30 cellular contexts compared by ENCODE assay signal in the genomic region with DNA sequence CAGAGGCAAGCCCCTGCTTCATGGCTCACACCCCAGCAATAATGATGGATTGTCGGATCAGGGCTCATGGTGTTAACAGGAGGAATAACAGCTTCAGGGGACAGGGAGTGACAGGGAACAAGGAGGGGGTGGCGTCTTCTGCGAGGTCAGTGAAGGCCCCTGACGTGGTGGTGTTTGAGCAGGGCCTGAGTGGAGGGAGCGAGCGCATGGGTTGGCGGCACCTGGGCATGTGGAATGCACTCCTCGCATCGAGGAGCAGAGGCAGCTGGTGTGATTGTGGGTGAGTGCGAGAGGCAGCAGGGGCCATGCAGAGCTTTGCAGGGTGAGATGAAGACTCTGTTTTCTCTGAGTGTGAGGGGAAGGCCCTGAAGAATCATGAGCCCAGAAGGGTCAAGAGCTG. TPM values are rescaled to one million over a fixed set of nuclear protein-coding genes. Genes with fewer than 3 reads are reported as not detected.
A peak's percentile ranks its signal among the peaks of the same experiment; 100 is the strongest.
DNase-seq lines count a peak whose midpoint lies in the region; ATAC-seq and TF ChIP-seq lines count a peak whose summit lies in the region.
"Had no signal": no experiment of that assay in that cellular context is flagged by ENCODE, and none has a peak within 500 bp of the region (broad histone marks: within the 10 kb centered on the region; RNA-seq: fewer than 3 reads in every experiment).

No MANE protein-coding gene starts in this region.

- no peak for DNase-seq in activated naive CD4-positive, alpha-beta T cell treated with anti-CD3 and anti-CD28 coated beads, Interleukin-2, amount 10 ng/mL, durations not matched to agents 7 days and 5 days
- no peak for DNase-seq in activated naive CD4-positive, alpha-beta T cell treated with anti-CD3 and anti-CD28 coated beads, Interleukin-2, amount 50 U/mL, for 16 hours
- DNase-seq in T-cell (no peak), endothelial cell (ENCODE audit: low spot score) (no peak), neuronal stem cell (ENCODE audit: low spot score) (no peak), endodermal cell (no peak), posterior vena cava (ENCODE audit: low spot score) (no peak)
- DNase-seq: ACHN; activated CD4-positive, alpha-beta T cell treated with anti-CD3 and anti-CD28 coated beads for 4 hours; amniotic stem cell; DMS79; effector CD4-positive, alpha-beta T cell; erythroblast; GDM1; left ventricle myocardium superior; NCI-H1436; NCI-H446; NCI-H82; SJCRH30; stimulated activated CD4-positive, alpha-beta T cell treated with anti-CD3 and anti-CD28 coated beads, Interleukin-12 subunit alpha, Interleukin-12 subunit beta, amount 100 ng/mL, for 4 hours; stimulated activated CD4-positive, alpha-beta T cell treated with anti-CD3 and anti-CD28 coated beads, Interleukin-4, amount 100 ng/mL, for 1 hour had no signal

- H3K18ac ChIP-seq in neuronal stem cell (ENCODE audit: low read length) = no peak overlapping the region

- intact Hi-C loops in posterior vena cava (cut with DNase I) = no loop called here

- no peak overlapping the region for H2AFZ ChIP-seq in neuronal stem cell (ENCODE audit: low read length)
- H2AFZ ChIP-seq: neural progenitor cell had no signal

- peak overlapping the region in 1 of 2 donors; percentile 20 for H3K4me3 ChIP-seq in neuronal stem cell (ENCODE audit: low read length in 2 of 2)
- no peak overlapping the region for H3K4me3 ChIP-seq in endodermal cell (ENCODE audit: low read length)
- H3K4me3 ChIP-seq: neural progenitor cell, prostate gland, SJCRH30, suprapubic skin had no signal

- peak overlapping the region; percentile 7 for H3K14ac ChIP-seq in neuronal stem cell (ENCODE audit: low read length)

- WGBS in neuronal stem cell (ENCODE audit: extremely low coverage in 2 of 2, insufficient read length in 2 of 2, insufficient replicate concordance in 1 of 2), 2 donors = no CpG with 5 or more reads among the region's 10 CpGs
- WGBS in endodermal cell (ENCODE audit: insufficient coverage in 1 of 2, insufficient read length in 1 of 2), 2 experiments = 94 to 100% methylated on average over 5 to 10 of the region's 10 CpGs

- peaks cover 2 to 3% of the 10 kb centered on the region in 2 donors for H3K9me3 ChIP-seq in neuronal stem cell (replicated peaks in 1 of 2; ENCODE audit: control insufficient read depth in 2 of 2, insufficient read depth in 1 of 2, low read depth in 1 of 2, low read length in 2 of 2)
- H3K9me3 ChIP-seq in endodermal cell (ENCODE audit: control insufficient read depth, low read length) = peaks cover under 1% of the 10 kb centered on the region
- H3K9me3 ChIP-seq: prostate gland, SJCRH30, suprapubic skin had no signal

- peak overlapping the region; percentile 66 for H3K27ac Mint-ChIP-seq in activated naive CD4-positive, alpha-beta T cell treated with anti-CD3 and anti-CD28 coated beads, Interleukin-2, amount 10 ng/mL, durations not matched to agents 7 days and 5 days
- peak overlapping the region; percentile 70 to 79 for H3K27ac Mint-ChIP-seq in T-cell
- H3K27ac Mint-ChIP-seq in endothelial cell (ENCODE audit: unreplicated experiment) = no peak overlapping the region
- H3K27ac Mint-ChIP-seq in endodermal cell = no peak overlapping the region
- H3K27ac Mint-ChIP-seq: neural progenitor cell had no signal

- no peaks in the 10 kb centered on the region for H3K4me1 Mint-ChIP-seq in activated naive CD4-positive, alpha-beta T cell treated with anti-CD3 and anti-CD28 coated beads, Interleukin-2, amount 10 ng/mL, durations not matched to agents 7 days and 5 days
- H3K4me1 Mint-ChIP-seq in T-cell (peaks cover 14 to 17% (median 16%) of the 10 kb centered on the region in 3 donors), endothelial cell (ENCODE audit: unreplicated experiment) (no peaks in the 10 kb centered on the region), endodermal cell (no peaks in the 10 kb centered on the region)
- H3K4me1 Mint-ChIP-seq: neural progenitor cell had no signal

- no peak for ATAC-seq in T-cell (replicated peaks in 1 of 4)
- ATAC-seq in GM21825 (IDR thresholded peaks at IDR 0.05; ENCODE audit: unreplicated experiment) = no peak
- ATAC-seq: HCT116, left ventricle myocardium superior, sciatic nerve had no signal

- H3K36me3 Mint-ChIP-seq in activated naive CD4-positive, alpha-beta T cell treated with anti-CD3 and anti-CD28 coated beads, Interleukin-2, amount 10 ng/mL, durations not matched to agents 7 days and 5 days = peaks cover 44% of the 10 kb centered on the region
- peaks cover 34% of the 10 kb centered on the region for H3K36me3 Mint-ChIP-seq in T-cell
- H3K36me3 Mint-ChIP-seq in endothelial cell (ENCODE audit: low read depth, unreplicated experiment) = peaks cover 19% of the 10 kb centered on the region
- peaks cover 54% of the 10 kb centered on the region for H3K36me3 Mint-ChIP-seq in endodermal cell (ENCODE audit: low read depth)

- no peak overlapping the region for H4K91ac ChIP-seq in neuronal stem cell (ENCODE audit: low read depth, low read length, poor library complexity)

- H3K4ac ChIP-seq in neuronal stem cell (ENCODE audit: low read length) = no peak overlapping the region

- H3K27ac ChIP-seq in neuronal stem cell (replicated peaks; ENCODE audit: low read length) = no peak overlapping the region
- no peak overlapping the region for H3K27ac ChIP-seq in endodermal cell (ENCODE audit: low read depth, low read length)
- H3K27ac ChIP-seq: neural progenitor cell, prostate gland, SJCRH30, suprapubic skin had no signal

- H4K8ac ChIP-seq in neuronal stem cell (ENCODE audit: low read depth, low read length) = peak overlapping the region; percentile 59

- CTCF ChIA-PET in activated naive CD4-positive, alpha-beta T cell treated with anti-CD3 and anti-CD28 coated beads, Interleukin-2, amount 10 ng/mL, durations not matched to agents 7 days and 5 days (lab: Charles Lee) = no interaction called here
- CTCF ChIA-PET in T-cell (lab: Charles Lee) = no interaction called here

- POLR2A ChIA-PET in T-cell (lab: Charles Lee) = no interaction called here

- H3K79me1 ChIP-seq in neuronal stem cell (ENCODE audit: low read depth, low read length) = no peaks in the 10 kb centered on the region

- H2BK120ac ChIP-seq in neuronal stem cell (ENCODE audit: low read depth, low read length) = no peak overlapping the region

- H3K9ac ChIP-seq in neuronal stem cell (ENCODE audit: low read depth, low read length, poor library complexity) = peak overlapping the region; percentile 15
- H3K9ac ChIP-seq in endodermal cell (ENCODE audit: extremely low read depth, low read length, poor library complexity, severe bottlenecking) = no peak overlapping the region
- H3K9ac ChIP-seq: neural progenitor cell had no signal

- H3K4me1 ChIP-seq in neuronal stem cell (ENCODE audit: control insufficient read depth in 2 of 2, insufficient read depth in 1 of 2, low read depth in 1 of 2, low read length in 2 of 2) = peaks cover 0 to 2% of the 10 kb centered on the region in 2 donors
- H3K4me1 ChIP-seq in endodermal cell (ENCODE audit: control insufficient read depth, insufficient read depth, low read length) = no peaks in the 10 kb centered on the region
- H3K4me1 ChIP-seq: neural progenitor cell, prostate gland, SJCRH30, suprapubic skin had no signal

- H3K36me3 ChIP-seq in neuronal stem cell (replicated peaks in 1 of 2; ENCODE audit: control insufficient read depth in 2 of 2, insufficient read depth in 2 of 2, low read length in 2 of 2) = peaks cover 32 to 87% of the 10 kb centered on the region in 2 donors
- peaks cover 50% of the 10 kb centered on the region for H3K36me3 ChIP-seq in endodermal cell (ENCODE audit: control insufficient read depth, insufficient read depth, low read length)
- H3K36me3 ChIP-seq: SJCRH30 had no signal

- H3K9me3 Mint-ChIP-seq in activated naive CD4-positive, alpha-beta T cell treated with anti-CD3 and anti-CD28 coated beads, Interleukin-2, amount 10 ng/mL, durations not matched to agents 7 days and 5 days = no peaks in the 10 kb centered on the region
- H3K9me3 Mint-ChIP-seq in T-cell (no peaks in the 10 kb centered on the region), endothelial cell (ENCODE audit: unreplicated experiment) (no peaks in the 10 kb centered on the region), endodermal cell (peaks cover under 1% of the 10 kb centered on the region)
- H3K9me3 Mint-ChIP-seq: neural progenitor cell had no signal

- no peak overlapping the region for H3K4me2 ChIP-seq in neuronal stem cell (ENCODE audit: insufficient read depth, low read length, poor library complexity, severe bottlenecking)
- H3K4me2 ChIP-seq: neural progenitor cell had no signal

- TF ChIP-seq CTCF in endothelial cell (IDR thresholded peaks at IDR 0.05; ENCODE audit: unreplicated experiment) (no peak), endodermal cell (conservative IDR thresholded peaks at IDR 0.05) (no peak)

- H3K23ac ChIP-seq in neuronal stem cell (ENCODE audit: low read depth, low read length, poor library complexity) = peak overlapping the region; percentile 53

- H3K27me3 Mint-ChIP-seq in activated naive CD4-positive, alpha-beta T cell treated with anti-CD3 and anti-CD28 coated beads, Interleukin-2, amount 10 ng/mL, durations not matched to agents 7 days and 5 days = no peaks in the 10 kb centered on the region
- no peaks in the 10 kb centered on the region for H3K27me3 Mint-ChIP-seq in T-cell
- peaks cover 3% of the 10 kb centered on the region for H3K27me3 Mint-ChIP-seq in endothelial cell (ENCODE audit: unreplicated experiment)
- H3K27me3 Mint-ChIP-seq in endodermal cell (ENCODE audit: insufficient read depth) = no peaks in the 10 kb centered on the region

- H2BK5ac ChIP-seq in neuronal stem cell (ENCODE audit: low read length) = peak overlapping the region; percentile 26

- no peak overlapping the region for H2BK15ac ChIP-seq in neuronal stem cell (ENCODE audit: low read length)

- H2BK12ac ChIP-seq in neuronal stem cell (ENCODE audit: low read length) = no peak overlapping the region

- H3K27me3 ChIP-seq in neuronal stem cell (ENCODE audit: control insufficient read depth in 3 of 3, insufficient read depth in 3 of 3, low read depth in 1 of 3, low read length in 3 of 3) (no peaks in the 10 kb centered on the region), endodermal cell (ENCODE audit: control insufficient read depth, insufficient read depth, low read length, poor library complexity, severe bottlenecking) (no peaks in the 10 kb centered on the region)
- H3K27me3 ChIP-seq: neural progenitor cell, SJCRH30, suprapubic skin had no signal

- no peak overlapping the region for H2AK5ac ChIP-seq in neuronal stem cell (ENCODE audit: low read depth, low read length)

- no peak overlapping the region for H3K4me3 Mint-ChIP-seq in activated naive CD4-positive, alpha-beta T cell treated with anti-CD3 and anti-CD28 coated beads, Interleukin-2, amount 10 ng/mL, durations not matched to agents 7 days and 5 days
- no peak overlapping the region for H3K4me3 Mint-ChIP-seq in T-cell
- peak overlapping the region; percentile 35 for H3K4me3 Mint-ChIP-seq in endothelial cell (ENCODE audit: unreplicated experiment)
- no peak overlapping the region for H3K4me3 Mint-ChIP-seq in endodermal cell
- H3K4me3 Mint-ChIP-seq: neural progenitor cell had no signal

RNA-seq across cellular contexts. Expression of a gene that starts 33.3 kb away (rescaled TPM):
- 10 to 100 TPM; 22.5 to 36.2 (median 32.6) TPM for total RNA-seq in T-cell
- 15.8 TPM for total RNA-seq in endothelial cell (ENCODE audit: unreplicated experiment)
- polyA plus RNA-seq in neuronal stem cell (2013, experiment 1 of 2) = 16.0 TPM
- 15.9 TPM for polyA plus RNA-seq in neuronal stem cell (2013, experiment 2 of 2)
- total RNA-seq in endodermal cell = 10 to 100 TPM; 27.4 to 36.8 TPM
- 34.2 TPM for polyA plus RNA-seq in endodermal cell (2013, experiment 1 of 2)
- 22.5 TPM for polyA plus RNA-seq in endodermal cell (2013, experiment 2 of 2)
- total RNA-seq in posterior vena cava = 10 to 100 TPM; 20.9 to 25.8 TPM

RNA-seq across cellular contexts. Expression of a gene that starts 38.8 kb away (rescaled TPM):
- total RNA-seq in T-cell = not detected
- total RNA-seq in endothelial cell (ENCODE audit: unreplicated experiment) = not detected
- polyA plus RNA-seq in neuronal stem cell (2013, experiment 1 of 2) = not detected
- polyA plus RNA-seq in neuronal stem cell (2013, experiment 2 of 2) = not detected
- not detected for total RNA-seq in endodermal cell
- not detected for polyA plus RNA-seq in endodermal cell (2013, experiment 1 of 2)
- not detected for polyA plus RNA-seq in endodermal cell (2013, experiment 2 of 2)
- total RNA-seq in posterior vena cava = not detected
- total RNA-seq: left ventricle myocardium superior, sciatic nerve, SJCRH30, suprapubic skin, urinary bladder had no signal
- polyA plus RNA-seq: BJ, keratinocyte, urinary bladder had no signal

RNA-seq across cellular contexts. Expression of a gene that starts 43.1 kb away (rescaled TPM):
- total RNA-seq in T-cell (100 to 1,000 TPM in 3 of 5 donors, 10 to 100 TPM in 2; 75.6 to 178 (median 160) TPM), endothelial cell (ENCODE audit: unreplicated experiment) (3.2 TPM), endodermal cell (under 1 TPM; 0.11 to 0.18 TPM), posterior vena cava (1 to 10 TPM in 1 of 2 donors, under 1 TPM in 1; 0.81 to 1.0 TPM)
- polyA plus RNA-seq in neuronal stem cell (2013, experiment 1 of 2) = 0.10 TPM
- 0.06 TPM for polyA plus RNA-seq in neuronal stem cell (2013, experiment 2 of 2)
- 0.14 TPM for polyA plus RNA-seq in endodermal cell (2013, experiment 1 of 2)
- 0.04 TPM for polyA plus RNA-seq in endodermal cell (2013, experiment 2 of 2)
- polyA plus RNA-seq: BJ, keratinocyte had no signal

Comparison
In these comparisons a context has a peak if more than half of its experiments do, and no peak if none do; other contexts are left out.
1. H3K27ac Mint-ChIP-seq: peak in activated naive CD4-positive, alpha-beta T cell treated with anti-CD3 and anti-CD28 coated beads, Interleukin-2, amount 10 ng/mL, durations not matched to agents 7 days and 5 days (single experiment) and T-cell (2 of 2); none in endothelial cell (single experiment) and endodermal cell (single experiment).
2. RNA of a gene that starts 43.1 kb away (total RNA-seq): 75.6 to 178 TPM in T-cell; 3.2 TPM in endothelial cell (single experiment), 0.81 to 1.0 TPM in posterior vena cava and 0.11 to 0.18 TPM in endodermal cell; every median in the first group is over 10 times any median in the second.